In the genomic region with DNA sequence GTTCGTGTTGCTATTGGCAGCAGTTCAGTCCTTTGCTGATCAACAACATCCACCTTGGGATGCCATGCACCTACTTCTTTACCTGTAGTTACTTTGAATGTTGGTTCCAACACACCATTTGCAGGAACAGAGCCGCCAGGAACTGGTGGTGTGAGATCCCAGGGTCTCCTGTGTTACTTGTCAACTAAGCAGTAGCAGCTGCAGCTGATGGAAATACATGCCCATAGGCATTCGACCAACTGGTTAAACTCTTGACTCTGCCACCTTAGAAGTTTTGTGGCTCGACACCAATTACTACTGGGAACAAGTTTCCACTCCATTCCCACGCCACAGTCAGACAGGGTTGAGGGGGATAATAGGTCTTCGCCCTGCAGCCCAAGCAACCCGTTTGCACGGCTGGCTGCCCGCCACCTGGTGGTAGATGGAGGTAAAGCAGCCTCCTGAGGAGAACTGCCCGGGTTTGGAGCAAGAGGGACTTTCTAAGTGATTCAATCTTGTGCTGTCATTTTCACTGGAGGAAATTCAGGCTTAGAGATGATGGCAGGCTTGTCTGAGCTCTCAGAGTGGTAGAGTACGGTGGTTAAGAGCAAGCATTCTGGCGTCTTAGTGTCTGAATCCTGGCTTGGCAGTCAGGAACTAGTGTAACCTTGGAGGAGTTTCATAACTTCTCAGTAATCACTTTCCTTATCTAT, we compare ENCODE assay signal across 1 cellular context.
TF ChIP-seq lines count a peak whose summit lies in the region.

No MANE protein-coding gene starts in this region.

TF ChIP-seq in GM23338, 12 proteins besides CTCF, POLR2A, EP300 and RAD21 (continued from another document):
- TF ChIP-seq REST (IDR thresholded peaks at IDR 0.05; ENCODE audit: unreplicated experiment) = no peak
- TF ChIP-seq EZH2 (IDR thresholded peaks at IDR 0.05; ENCODE audit: low read depth, unreplicated experiment) = no peak
TF ChIP-seq in GM23338: peak in this region for 0.
